1 cellular context compared by ENCODE assay signal in the genomic region with DNA sequence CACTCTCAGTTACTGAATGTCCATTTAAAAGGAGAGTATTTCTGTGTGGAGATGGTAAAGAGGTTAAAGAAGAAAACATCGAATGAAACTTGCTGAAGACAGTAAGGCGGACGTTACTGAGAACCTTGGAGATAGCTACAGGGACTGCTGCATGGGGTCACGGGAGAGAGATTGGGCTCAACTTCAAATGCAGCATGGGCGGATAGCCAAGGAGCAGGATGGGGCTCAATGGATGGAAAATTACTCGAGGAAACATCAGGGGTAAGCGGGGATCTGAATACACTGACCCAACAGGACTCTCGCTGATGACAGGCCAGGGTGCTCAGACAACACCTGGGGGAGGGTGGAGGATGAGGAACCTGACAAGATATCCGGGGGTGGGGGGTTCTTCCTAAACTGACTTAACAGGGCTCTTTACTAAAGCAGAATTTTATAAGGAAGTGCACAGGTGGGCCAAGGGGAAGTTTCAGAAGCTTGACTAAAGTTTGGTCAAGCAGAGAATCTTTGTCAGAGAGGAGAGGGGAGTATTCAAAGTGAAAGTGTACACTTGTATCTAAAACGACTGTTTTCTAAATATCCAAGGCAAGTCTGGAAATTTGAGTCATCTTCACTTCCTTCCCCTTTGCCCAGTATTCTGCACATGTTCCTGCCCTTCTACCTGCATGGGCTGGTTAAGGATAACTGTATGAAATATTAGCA.
TF ChIP-seq lines count a peak whose summit lies in the region.

No MANE protein-coding gene starts in this region.

TF ChIP-seq in GM12878, 131 proteins besides CTCF, POLR2A, EP300 and RAD21 (continued from another document):
- TF ChIP-seq, protein P1, sequence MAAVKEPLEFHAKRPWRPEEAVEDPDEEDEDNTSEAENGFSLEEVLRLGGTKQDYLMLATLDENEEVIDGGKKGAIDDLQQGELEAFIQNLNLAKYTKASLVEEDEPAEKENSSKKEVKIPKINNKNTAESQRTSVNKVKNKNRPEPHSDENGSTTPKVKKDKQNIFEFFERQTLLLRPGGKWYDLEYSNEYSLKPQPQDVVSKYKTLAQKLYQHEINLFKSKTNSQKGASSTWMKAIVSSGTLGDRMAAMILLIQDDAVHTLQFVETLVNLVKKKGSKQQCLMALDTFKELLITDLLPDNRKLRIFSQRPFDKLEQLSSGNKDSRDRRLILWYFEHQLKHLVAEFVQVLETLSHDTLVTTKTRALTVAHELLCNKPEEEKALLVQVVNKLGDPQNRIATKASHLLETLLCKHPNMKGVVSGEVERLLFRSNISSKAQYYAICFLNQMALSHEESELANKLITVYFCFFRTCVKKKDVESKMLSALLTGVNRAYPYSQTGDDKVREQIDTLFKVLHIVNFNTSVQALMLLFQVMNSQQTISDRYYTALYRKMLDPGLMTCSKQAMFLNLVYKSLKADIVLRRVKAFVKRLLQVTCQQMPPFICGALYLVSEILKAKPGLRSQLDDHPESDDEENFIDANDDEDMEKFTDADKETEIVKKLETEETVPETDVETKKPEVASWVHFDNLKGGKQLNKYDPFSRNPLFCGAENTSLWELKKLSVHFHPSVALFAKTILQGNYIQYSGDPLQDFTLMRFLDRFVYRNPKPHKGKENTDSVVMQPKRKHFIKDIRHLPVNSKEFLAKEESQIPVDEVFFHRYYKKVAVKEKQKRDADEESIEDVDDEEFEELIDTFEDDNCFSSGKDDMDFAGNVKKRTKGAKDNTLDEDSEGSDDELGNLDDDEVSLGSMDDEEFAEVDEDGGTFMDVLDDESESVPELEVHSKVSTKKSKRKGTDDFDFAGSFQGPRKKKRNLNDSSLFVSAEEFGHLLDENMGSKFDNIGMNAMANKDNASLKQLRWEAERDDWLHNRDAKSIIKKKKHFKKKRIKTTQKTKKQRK (IDR thresholded peaks at IDR 0.05; ENCODE audit: low read depth, low read length): no peak
- TF ChIP-seq, protein P2, sequence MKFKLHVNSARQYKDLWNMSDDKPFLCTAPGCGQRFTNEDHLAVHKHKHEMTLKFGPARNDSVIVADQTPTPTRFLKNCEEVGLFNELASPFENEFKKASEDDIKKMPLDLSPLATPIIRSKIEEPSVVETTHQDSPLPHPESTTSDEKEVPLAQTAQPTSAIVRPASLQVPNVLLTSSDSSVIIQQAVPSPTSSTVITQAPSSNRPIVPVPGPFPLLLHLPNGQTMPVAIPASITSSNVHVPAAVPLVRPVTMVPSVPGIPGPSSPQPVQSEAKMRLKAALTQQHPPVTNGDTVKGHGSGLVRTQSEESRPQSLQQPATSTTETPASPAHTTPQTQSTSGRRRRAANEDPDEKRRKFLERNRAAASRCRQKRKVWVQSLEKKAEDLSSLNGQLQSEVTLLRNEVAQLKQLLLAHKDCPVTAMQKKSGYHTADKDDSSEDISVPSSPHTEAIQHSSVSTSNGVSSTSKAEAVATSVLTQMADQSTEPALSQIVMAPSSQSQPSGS (IDR thresholded peaks at IDR 0.05; ENCODE audit: low read length): peak; percentile 79
- TF ChIP-seq GABPA (IDR thresholded peaks at IDR 0.05; ENCODE audit: low read depth): peak; percentile 64; the same call in 1 of the 2 replicates
- TF ChIP-seq SMAD5 (IDR thresholded peaks at IDR 0.05; ENCODE audit: low read depth): no peak
- TF ChIP-seq SUZ12 (IDR thresholded peaks at IDR 0.05; ENCODE audit: unreplicated experiment): no peak
- TF ChIP-seq NR2C2 (IDR thresholded peaks at IDR 0.05; ENCODE audit: borderline replicate concordance, control insufficient read depth, insufficient read length, low read depth): no peak
- no peak for TF ChIP-seq KDM1A (IDR thresholded peaks at IDR 0.05; ENCODE audit: borderline replicate concordance)
- TF ChIP-seq, protein P3, sequence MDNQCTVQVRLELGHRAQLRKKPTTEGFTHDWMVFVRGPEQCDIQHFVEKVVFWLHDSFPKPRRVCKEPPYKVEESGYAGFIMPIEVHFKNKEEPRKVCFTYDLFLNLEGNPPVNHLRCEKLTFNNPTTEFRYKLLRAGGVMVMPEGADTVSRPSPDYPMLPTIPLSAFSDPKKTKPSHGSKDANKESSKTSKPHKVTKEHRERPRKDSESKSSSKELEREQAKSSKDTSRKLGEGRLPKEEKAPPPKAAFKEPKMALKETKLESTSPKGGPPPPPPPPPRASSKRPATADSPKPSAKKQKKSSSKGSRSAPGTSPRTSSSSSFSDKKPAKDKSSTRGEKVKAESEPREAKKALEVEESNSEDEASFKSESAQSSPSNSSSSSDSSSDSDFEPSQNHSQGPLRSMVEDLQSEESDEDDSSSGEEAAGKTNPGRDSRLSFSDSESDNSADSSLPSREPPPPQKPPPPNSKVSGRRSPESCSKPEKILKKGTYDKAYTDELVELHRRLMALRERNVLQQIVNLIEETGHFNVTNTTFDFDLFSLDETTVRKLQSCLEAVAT (IDR thresholded peaks at IDR 0.05): no peak
- TF ChIP-seq WRNIP1 (IDR thresholded peaks at IDR 0.05; ENCODE audit: borderline replicate concordance, low read depth, low read length): no peak
- TF ChIP-seq NBN (IDR thresholded peaks at IDR 0.05): no peak
- peak; percentile 54; the same call in 1 of the 2 replicates for TF ChIP-seq PAX5 (IDR thresholded peaks at IDR 0.05; ENCODE audit: borderline replicate concordance, low read depth, low read length)
- TF ChIP-seq, protein P4, sequence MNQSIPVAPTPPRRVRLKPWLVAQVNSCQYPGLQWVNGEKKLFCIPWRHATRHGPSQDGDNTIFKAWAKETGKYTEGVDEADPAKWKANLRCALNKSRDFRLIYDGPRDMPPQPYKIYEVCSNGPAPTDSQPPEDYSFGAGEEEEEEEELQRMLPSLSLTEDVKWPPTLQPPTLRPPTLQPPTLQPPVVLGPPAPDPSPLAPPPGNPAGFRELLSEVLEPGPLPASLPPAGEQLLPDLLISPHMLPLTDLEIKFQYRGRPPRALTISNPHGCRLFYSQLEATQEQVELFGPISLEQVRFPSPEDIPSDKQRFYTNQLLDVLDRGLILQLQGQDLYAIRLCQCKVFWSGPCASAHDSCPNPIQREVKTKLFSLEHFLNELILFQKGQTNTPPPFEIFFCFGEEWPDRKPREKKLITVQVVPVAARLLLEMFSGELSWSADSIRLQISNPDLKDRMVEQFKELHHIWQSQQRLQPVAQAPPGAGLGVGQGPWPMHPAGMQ (IDR thresholded peaks at IDR 0.05; ENCODE audit: borderline replicate concordance): no peak
- peak; percentile 96 for TF ChIP-seq JUNB (IDR thresholded peaks at IDR 0.05)
- TF ChIP-seq, protein P5, sequence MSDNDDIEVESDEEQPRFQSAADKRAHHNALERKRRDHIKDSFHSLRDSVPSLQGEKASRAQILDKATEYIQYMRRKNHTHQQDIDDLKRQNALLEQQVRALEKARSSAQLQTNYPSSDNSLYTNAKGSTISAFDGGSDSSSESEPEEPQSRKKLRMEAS (IDR thresholded peaks at IDR 0.05; ENCODE audit: low read depth, low read length): no peak
- TF ChIP-seq ZBED1 (IDR thresholded peaks at IDR 0.05; ENCODE audit: borderline replicate concordance): peak; percentile 46; the same call in 1 of the 2 replicates
- no peak for TF ChIP-seq POLR2AphosphoS2 (IDR thresholded peaks at IDR 0.05; ENCODE audit: low read depth, low read length)
- TF ChIP-seq, protein P6, sequence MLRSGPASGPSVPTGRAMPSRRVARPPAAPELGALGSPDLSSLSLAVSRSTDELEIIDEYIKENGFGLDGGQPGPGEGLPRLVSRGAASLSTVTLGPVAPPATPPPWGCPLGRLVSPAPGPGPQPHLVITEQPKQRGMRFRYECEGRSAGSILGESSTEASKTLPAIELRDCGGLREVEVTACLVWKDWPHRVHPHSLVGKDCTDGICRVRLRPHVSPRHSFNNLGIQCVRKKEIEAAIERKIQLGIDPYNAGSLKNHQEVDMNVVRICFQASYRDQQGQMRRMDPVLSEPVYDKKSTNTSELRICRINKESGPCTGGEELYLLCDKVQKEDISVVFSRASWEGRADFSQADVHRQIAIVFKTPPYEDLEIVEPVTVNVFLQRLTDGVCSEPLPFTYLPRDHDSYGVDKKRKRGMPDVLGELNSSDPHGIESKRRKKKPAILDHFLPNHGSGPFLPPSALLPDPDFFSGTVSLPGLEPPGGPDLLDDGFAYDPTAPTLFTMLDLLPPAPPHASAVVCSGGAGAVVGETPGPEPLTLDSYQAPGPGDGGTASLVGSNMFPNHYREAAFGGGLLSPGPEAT (IDR thresholded peaks at IDR 0.05; ENCODE audit: low read depth): peak; percentile 60
- no peak for TF ChIP-seq RBBP5 (conservative IDR thresholded peaks at IDR 0.05)
- no peak for TF ChIP-seq POU2F2 (IDR thresholded peaks at IDR 0.05; ENCODE audit: borderline replicate concordance, low read depth, low read length)
TF ChIP-seq in GM12878: peak in this region for 31.
